In the genomic region with DNA sequence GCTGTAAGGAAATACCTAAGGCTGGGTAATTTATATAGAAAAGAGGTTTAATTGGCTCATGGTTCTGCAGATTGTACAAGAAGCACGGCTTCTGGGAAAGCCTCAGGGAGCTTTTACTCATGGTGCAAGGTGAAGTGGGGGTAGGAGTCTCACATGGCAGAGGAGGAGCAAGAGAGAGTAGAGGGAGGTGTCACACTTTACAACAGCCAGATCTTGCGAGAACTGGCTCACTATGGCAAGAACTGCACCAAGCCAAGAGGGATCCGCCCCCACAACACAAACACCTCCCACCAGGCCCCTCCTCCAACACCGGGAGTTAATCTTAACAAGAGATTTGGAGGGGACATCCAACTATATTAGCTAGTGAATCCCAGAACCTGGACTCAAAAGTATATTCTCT, we compare ENCODE assay signal across 16 cellular contexts.
A peak's percentile ranks its signal among the peaks of the same experiment; 100 is the strongest.
DNase-seq lines count a peak whose midpoint lies in the region; ATAC-seq and TF ChIP-seq lines count a peak whose summit lies in the region.
"Had no signal": no experiment of that assay in that cellular context is flagged by ENCODE, and none has a peak within 500 bp of the region (broad histone marks: within the 10 kb centered on the region; RNA-seq: fewer than 3 reads in every experiment).

No MANE protein-coding gene starts in this region.

- BruUV-seq in MCF 10A (replicated peaks; lab: Mats Ljungman, UMichigan), result no TSS peak

- H3K36me3 Mint-ChIP-seq in MCF 10A (ENCODE audit: insufficient read depth, unreplicated experiment) (no peaks in the 10 kb centered on the region), neural progenitor cell (peaks cover 19% of the 10 kb centered on the region)
- H3K36me3 Mint-ChIP-seq: CD4-positive, CD25-positive, alpha-beta regulatory T cell; IgD-negative memory B cell had no signal

- H3K27me3 ChIP-seq in breast epithelium (no peaks in the 10 kb centered on the region), neural progenitor cell (no peaks in the 10 kb centered on the region), gastrocnemius medialis (no peaks in the 10 kb centered on the region)

- peaks cover 42% of the 10 kb centered on the region for H4K20me1 ChIP-seq in neural progenitor cell (ENCODE audit: low read depth)

- peaks cover 93% of the 10 kb centered on the region for H3K79me2 ChIP-seq in neural progenitor cell (ENCODE audit: low read depth)

- no peaks in the 10 kb centered on the region for H3K4me1 Mint-ChIP-seq in MCF 10A (ENCODE audit: insufficient read depth, unreplicated experiment)
- H3K4me1 Mint-ChIP-seq in neural progenitor cell, result peaks cover 45% of the 10 kb centered on the region

- no peak overlapping the region for H2AFZ ChIP-seq in neural progenitor cell (replicated peaks)

- H3K9ac ChIP-seq in neural progenitor cell, result no peak overlapping the region

- peaks cover 19% of the 10 kb centered on the region for H3F3A ChIP-seq in neural progenitor cell (ENCODE audit: low read depth)

- H3K36me3 ChIP-seq in breast epithelium (no peaks in the 10 kb centered on the region), neural progenitor cell (no peaks in the 10 kb centered on the region), gastrocnemius medialis (no peaks in the 10 kb centered on the region)

- peak overlapping the region; percentile 48 for H3K4me2 ChIP-seq in neural progenitor cell
- H3K4me2 ChIP-seq: A549 had no signal

- H3K27ac Mint-ChIP-seq in MCF 10A (ENCODE audit: low read depth, unreplicated experiment), result no peak overlapping the region
- no peak overlapping the region for H3K27ac Mint-ChIP-seq in neural progenitor cell
- H3K27ac Mint-ChIP-seq: IgD-negative memory B cell had no signal

- DNase-seq in MCF 10A (ENCODE audit: unreplicated experiment), result peak; percentile 16
- no peak for DNase-seq in breast epithelium (ENCODE audit: low spot score in 2 of 2)
- DNase-seq in iPS DF 4.7 (ENCODE audit: extremely low read depth, low spot score), result peak; percentile 72
- peak; percentile 60 for DNase-seq in neural progenitor cell (ENCODE audit: low spot score)
- DNase-seq in gastrocnemius medialis, result no peak
- DNase-seq in GM10248 (ENCODE audit: extremely low spot score), result no peak
- DNase-seq: AML-193; CD4-positive, CD25-positive, alpha-beta regulatory T cell; DND-41; NCI-H446 treated with DMSO at 0.1 percent for 48 hours; NCI-H774; SHP77 treated with DMSO at 0.1 percent for 48 hours had no signal

- H3K4me3 ChIP-seq in breast epithelium (no peak overlapping the region), neural progenitor cell (no peak overlapping the region), gastrocnemius medialis (no peak overlapping the region)
- H3K4me3 ChIP-seq: A549 had no signal

- H3K9me3 Mint-ChIP-seq in MCF 10A (ENCODE audit: unreplicated experiment), result no peaks in the 10 kb centered on the region
- no peaks in the 10 kb centered on the region for H3K9me3 Mint-ChIP-seq in neural progenitor cell
- H3K9me3 Mint-ChIP-seq: CD4-positive, CD25-positive, alpha-beta regulatory T cell had no signal

- H3K9me3 ChIP-seq in breast epithelium (no peaks in the 10 kb centered on the region), neural progenitor cell (ENCODE audit: low read depth) (no peaks in the 10 kb centered on the region), gastrocnemius medialis (no peaks in the 10 kb centered on the region)
- H3K9me3 ChIP-seq: A549 had no signal

- POLR2A ChIA-PET in MCF 10A (lab: Yijun Ruan, JAX), result no interaction called here
- POLR2A ChIA-PET in GM10248 (lab: Yijun Ruan, JAX), result no interaction called here

- no peak for TF ChIP-seq POLR2A in breast epithelium (IDR thresholded peaks at IDR 0.05)
- no peak for TF ChIP-seq POLR2A in gastrocnemius medialis (IDR thresholded peaks at IDR 0.05)

- ATAC-seq in HG03469 (IDR thresholded peaks at IDR 0.05; ENCODE audit: unreplicated experiment) (no peak), gastrocnemius medialis (no peak)

- intact Hi-C loops in MCF 10A (cut with micrococcal nuclease) (no loop called here), breast epithelium (cut with DNase I; ENCODE audit: low total_unique reads) (no loop called here), gastrocnemius medialis (cut with DNase I; ENCODE audit: low total_unique reads) (no loop called here)

- in situ Hi-C loops in gastrocnemius medialis (cut with MboI; ENCODE audit: low sequenced_read_pairs in 4 of 4), result no loop called here

- H3K4me1 ChIP-seq in breast epithelium (no peaks in the 10 kb centered on the region), neural progenitor cell (peaks cover 19% of the 10 kb centered on the region), gastrocnemius medialis (no peaks in the 10 kb centered on the region)
- H3K4me1 ChIP-seq: A549 had no signal

- H3K4me3 Mint-ChIP-seq in MCF 10A (ENCODE audit: unreplicated experiment), result no peak overlapping the region
- H3K4me3 Mint-ChIP-seq in neural progenitor cell, result no peak overlapping the region
- H3K4me3 Mint-ChIP-seq: CD4-positive, CD25-positive, alpha-beta regulatory T cell; IgD-negative memory B cell had no signal

- CTCF ChIA-PET in MCF 10A (lab: Yijun Ruan, JAX), result no interaction called here
- CTCF ChIA-PET in GM10248 (lab: Yijun Ruan, JAX), result interaction anchor here (1.1 to 1.6 kb wide), 2 partner anchors 9 to 10 kb away, joined by 3 to 4 read pairs; no protein-coding TSS in a partner anchor

- TF ChIP-seq CTCF in MCF 10A (IDR thresholded peaks at IDR 0.05; ENCODE audit: unreplicated experiment) (no peak), breast epithelium (IDR thresholded peaks at IDR 0.05) (no peak), VCaP (conservative IDR thresholded peaks at IDR 0.05) (no peak), neural progenitor cell (IDR thresholded peaks at IDR 0.05) (no peak), gastrocnemius medialis (IDR thresholded peaks at IDR 0.05 in 4 of 5, conservative IDR thresholded peaks at IDR 0.05 in 1 of 5) (no peak), GM10248 (IDR thresholded peaks at IDR 0.05; ENCODE audit: control extremely low read depth, extremely low read depth, low read depth, missing control alignments) (no peak)

- H3K27ac ChIP-seq in breast epithelium, result no peak overlapping the region
- H3K27ac ChIP-seq in VCaP, result peak overlapping the region; percentile 9; the same call in 1 of the 2 replicates
- no peak overlapping the region for H3K27ac ChIP-seq in neural progenitor cell
- no peak overlapping the region for H3K27ac ChIP-seq in gastrocnemius medialis
- H3K27ac ChIP-seq: A549 had no signal

- H3K27me3 Mint-ChIP-seq in MCF 10A (ENCODE audit: insufficient read depth, unreplicated experiment) (no peaks in the 10 kb centered on the region), neural progenitor cell (ENCODE audit: insufficient read depth, low read depth) (peaks cover 2% of the 10 kb centered on the region)
- H3K27me3 Mint-ChIP-seq: IgD-negative memory B cell had no signal

Comparison
In these comparisons a context has a peak if more than half of its experiments do, and no peak if none do; other contexts are left out.
1. DNase-seq: peak in MCF 10A (single experiment), iPS DF 4.7 (single experiment) and neural progenitor cell (single experiment); none in breast epithelium (0 of 2), gastrocnemius medialis (0 of 2) and GM10248 (single experiment).